2 cellular contexts compared by ENCODE assay signal in the genomic region with DNA sequence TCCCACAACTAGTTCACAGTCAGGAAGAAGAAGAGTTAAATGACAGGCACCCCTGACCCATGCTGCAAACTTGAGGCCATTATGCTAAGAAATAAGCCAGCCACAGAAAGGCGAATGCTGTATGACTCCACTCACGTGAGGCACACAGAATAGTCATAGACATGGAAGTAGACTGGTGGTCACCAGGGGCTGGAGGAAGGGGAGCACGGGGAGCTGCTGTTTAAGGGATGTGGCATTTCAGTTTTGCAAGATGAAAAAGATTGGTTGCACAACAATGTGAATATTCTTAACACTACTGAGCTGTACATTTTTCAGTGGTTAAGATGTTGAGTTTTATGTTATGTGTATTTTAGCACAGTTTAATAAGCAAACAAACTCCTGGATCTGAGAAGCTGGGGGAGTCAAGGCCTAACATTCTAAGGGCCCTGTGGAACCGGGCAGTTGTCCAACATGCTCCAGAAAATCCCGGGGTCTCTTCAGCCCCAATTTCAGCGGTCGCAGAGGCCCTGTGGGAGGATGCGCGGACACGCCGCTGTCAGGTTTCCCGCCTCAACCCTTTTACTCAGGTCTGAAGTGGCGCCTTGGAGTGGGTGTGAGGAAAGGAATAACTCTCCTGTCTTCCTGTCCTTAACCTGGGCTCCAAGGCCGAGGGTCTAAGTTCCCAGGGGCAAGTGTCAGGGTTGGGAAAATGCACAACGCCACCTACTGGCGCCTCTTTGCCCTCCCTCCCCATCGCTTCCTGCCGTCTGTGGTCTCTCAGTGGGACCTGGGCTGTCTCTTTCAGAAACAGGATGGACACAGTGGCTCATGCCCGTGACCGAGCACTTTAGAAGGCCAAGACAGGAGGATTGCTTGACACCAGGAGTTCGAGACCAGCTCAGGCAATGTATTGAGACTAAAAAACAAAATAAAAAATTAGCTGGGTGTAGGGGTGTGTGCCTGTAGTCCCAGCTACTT.
TF ChIP-seq lines count a peak whose summit lies in the region.

No MANE protein-coding gene starts in this region.

TF ChIP-seq in HCT116, 20 proteins besides CTCF, POLR2A, EP300 and RAD21:
- TF ChIP-seq, protein P1, sequence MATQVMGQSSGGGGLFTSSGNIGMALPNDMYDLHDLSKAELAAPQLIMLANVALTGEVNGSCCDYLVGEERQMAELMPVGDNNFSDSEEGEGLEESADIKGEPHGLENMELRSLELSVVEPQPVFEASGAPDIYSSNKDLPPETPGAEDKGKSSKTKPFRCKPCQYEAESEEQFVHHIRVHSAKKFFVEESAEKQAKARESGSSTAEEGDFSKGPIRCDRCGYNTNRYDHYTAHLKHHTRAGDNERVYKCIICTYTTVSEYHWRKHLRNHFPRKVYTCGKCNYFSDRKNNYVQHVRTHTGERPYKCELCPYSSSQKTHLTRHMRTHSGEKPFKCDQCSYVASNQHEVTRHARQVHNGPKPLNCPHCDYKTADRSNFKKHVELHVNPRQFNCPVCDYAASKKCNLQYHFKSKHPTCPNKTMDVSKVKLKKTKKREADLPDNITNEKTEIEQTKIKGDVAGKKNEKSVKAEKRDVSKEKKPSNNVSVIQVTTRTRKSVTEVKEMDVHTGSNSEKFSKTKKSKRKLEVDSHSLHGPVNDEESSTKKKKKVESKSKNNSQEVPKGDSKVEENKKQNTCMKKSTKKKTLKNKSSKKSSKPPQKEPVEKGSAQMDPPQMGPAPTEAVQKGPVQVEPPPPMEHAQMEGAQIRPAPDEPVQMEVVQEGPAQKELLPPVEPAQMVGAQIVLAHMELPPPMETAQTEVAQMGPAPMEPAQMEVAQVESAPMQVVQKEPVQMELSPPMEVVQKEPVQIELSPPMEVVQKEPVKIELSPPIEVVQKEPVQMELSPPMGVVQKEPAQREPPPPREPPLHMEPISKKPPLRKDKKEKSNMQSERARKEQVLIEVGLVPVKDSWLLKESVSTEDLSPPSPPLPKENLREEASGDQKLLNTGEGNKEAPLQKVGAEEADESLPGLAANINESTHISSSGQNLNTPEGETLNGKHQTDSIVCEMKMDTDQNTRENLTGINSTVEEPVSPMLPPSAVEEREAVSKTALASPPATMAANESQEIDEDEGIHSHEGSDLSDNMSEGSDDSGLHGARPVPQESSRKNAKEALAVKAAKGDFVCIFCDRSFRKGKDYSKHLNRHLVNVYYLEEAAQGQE (IDR thresholded peaks at IDR 0.05; ENCODE audit: low read depth) = no peak
- no peak for TF ChIP-seq EZH2phosphoT487 (IDR thresholded peaks at IDR 0.05; ENCODE audit: borderline replicate concordance)
- no peak for TF ChIP-seq FOSL1 (IDR thresholded peaks at IDR 0.05; ENCODE audit: low read depth)
- no peak for TF ChIP-seq TCF7L2 (IDR thresholded peaks at IDR 0.05; ENCODE audit: borderline replicate concordance, extremely low read depth, insufficient read depth, insufficient read length)
- no peak for TF ChIP-seq CEBPB (IDR thresholded peaks at IDR 0.05; ENCODE audit: low read depth)
- no peak for TF ChIP-seq ELF1 (IDR thresholded peaks at IDR 0.05; ENCODE audit: borderline replicate concordance, low read depth)
- TF ChIP-seq YY1 (IDR thresholded peaks at IDR 0.05; ENCODE audit: extremely low read depth, insufficient replicate concordance, low read depth, low read length) = no peak
- TF ChIP-seq EZH2 (IDR thresholded peaks at IDR 0.05) = no peak
- no peak for TF ChIP-seq SP1 (IDR thresholded peaks at IDR 0.05; ENCODE audit: low read depth)
- no peak for TF ChIP-seq ZFX (IDR thresholded peaks at IDR 0.05)
- TF ChIP-seq, protein P2, sequence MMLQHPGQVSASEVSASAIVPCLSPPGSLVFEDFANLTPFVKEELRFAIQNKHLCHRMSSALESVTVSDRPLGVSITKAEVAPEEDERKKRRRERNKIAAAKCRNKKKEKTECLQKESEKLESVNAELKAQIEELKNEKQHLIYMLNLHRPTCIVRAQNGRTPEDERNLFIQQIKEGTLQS (IDR thresholded peaks at IDR 0.05) = no peak
- TF ChIP-seq ZNF274 (IDR thresholded peaks at IDR 0.05; ENCODE audit: low read depth, low read length) = no peak

TF ChIP-seq in endothelial cell of umbilical vein, 7 proteins besides CTCF, POLR2A, EP300 and RAD21:
- no peak for TF ChIP-seq EZH2 (IDR thresholded peaks at IDR 0.05; ENCODE audit: borderline replicate concordance, low read depth, low read length, severe bottlenecking)
